8 cellular contexts compared by ENCODE assay signal in the genomic region with DNA sequence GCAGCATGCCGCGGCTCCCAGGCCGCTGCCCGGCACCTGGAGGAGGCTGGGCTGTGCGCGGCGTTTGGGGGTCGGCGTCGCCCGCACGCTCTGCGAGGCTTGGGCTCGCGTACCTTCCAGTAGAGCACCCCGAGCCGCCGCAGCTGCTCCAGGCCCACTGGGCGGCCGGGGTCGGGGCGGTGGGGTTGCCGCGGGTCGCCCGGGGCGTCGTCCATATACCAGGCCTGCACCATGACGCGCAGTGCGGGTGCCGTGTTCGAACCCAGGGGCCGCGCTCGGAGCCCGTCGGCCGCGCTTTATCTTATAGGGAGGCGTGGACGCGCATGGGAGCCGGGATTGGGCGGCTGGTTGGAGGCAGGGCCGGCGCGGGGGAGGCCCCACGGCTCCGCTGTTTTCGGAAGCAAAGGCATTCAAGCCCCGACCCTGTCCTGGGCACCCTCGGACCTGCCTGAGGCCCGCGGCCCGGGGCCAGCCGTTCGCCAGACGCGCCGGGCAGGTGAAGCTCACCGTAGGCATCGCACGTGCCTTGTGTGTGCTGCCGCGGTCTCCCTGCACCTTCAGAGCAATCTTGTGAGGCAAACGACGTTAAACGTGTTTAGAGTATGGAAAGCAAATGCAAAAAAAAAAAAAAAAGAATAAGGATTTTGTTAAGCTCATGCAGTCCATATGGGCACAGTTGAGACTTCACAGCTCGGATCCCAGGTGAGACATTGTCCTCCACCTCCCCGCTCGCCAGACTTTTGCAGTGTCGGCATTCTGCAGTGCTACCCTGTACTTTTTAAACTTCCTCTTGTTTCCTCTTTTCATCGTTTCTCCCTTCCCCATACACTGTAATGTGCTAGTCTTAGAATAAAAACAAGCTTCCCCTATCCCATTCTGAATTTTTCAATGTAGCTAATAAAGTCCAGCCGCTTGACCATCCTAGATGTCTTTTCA. TPM values are rescaled to one million over a fixed set of nuclear protein-coding genes. Genes with fewer than 3 reads are reported as not detected.
DNase-seq lines count a peak whose midpoint lies in the region; ATAC-seq and TF ChIP-seq lines count a peak whose summit lies in the region.

TSS of gene ADI1 (minus strand) at position 277 of the 936 bp plus-strand sequence. CDS start at position 233, 44 bp downstream.

- peaks cover 4 to 28% of the 10 kb centered on the region in 2 experiments; a peak in 3 of 4 replicates for H3K4me1 ChIP-seq in HCT116 (ENCODE audit: control insufficient read depth in 1 of 2, insufficient read depth in 2 of 2, low read length in 2 of 2)
- peaks cover 10% of the 10 kb centered on the region for H3K4me1 ChIP-seq in MM.1S (ENCODE audit: low read length)
- peaks cover 5 to 63% (median 51%) of the 10 kb centered on the region in 9 donors for H3K4me1 ChIP-seq in heart right ventricle

- no TSS peak for BruUV-seq in HCT116 (replicated peaks; lab: Mats Ljungman, UMichigan)

- no peak for TF ChIP-seq RAD21 in HCT116 (IDR thresholded peaks at IDR 0.05; ENCODE audit: low read depth)

- H3K9me3 ChIP-seq in HCT116 (ENCODE audit: control insufficient read depth in 1 of 2, insufficient read depth in 1 of 2, low read depth in 1 of 2, low read length in 2 of 2) (0 out of 4 replicates have a peak, but pooled peaks cover 0 to 3% of the 10 kb centered on the region in 2 experiments), MM.1S (replicated peaks; ENCODE audit: insufficient read depth, low read length) (no peaks in the 10 kb centered on the region), heart right ventricle (peaks cover 0 to 5% (median 0%) of the 10 kb centered on the region in 11 donors)

- H3K4me3 ChIP-seq in GM12864 (ENCODE audit: low read depth, low read length) (peak within 1 kb of the TSS; percentile 76), HCT116 (replicated peaks in 1 of 2; ENCODE audit: low read depth in 1 of 2, low read length in 2 of 2) (peak within 1 kb of the TSS; percentile 63 to 68), MM.1S (ENCODE audit: low read length) (peak within 1 kb of the TSS; percentile 75), heart right ventricle (peak within 1 kb of the TSS; percentile 64 to 99 (median 86))

- 1 to 4% (median 2%) methylated on average over 71 to 75 of the region's 75 CpGs for WGBS in adipose tissue, 3 donors
- WGBS in heart right ventricle, 2 donors, result 3 to 6% methylated on average over 75 of the region's 75 CpGs

- H3F3A ChIP-seq in MM.1S (ENCODE audit: insufficient read depth, low read length), result no peaks in the 10 kb centered on the region

- DNase-seq in GM12864 (ENCODE audit: low read depth), result peak; percentile 39
- peak; percentile 57 for DNase-seq in HCT116 (ENCODE audit: low read depth, low spot score)
- peak; percentile 86 for DNase-seq in MM.1S
- DNase-seq in SW 1271 (lab: John Stamatoyannopoulos, UW), result peak; percentile 62 to 83
- peak; percentile 83 to 89 for DNase-seq in heart right ventricle
- peak; percentile 59 for DNase-seq in progenitor cell of endocrine pancreas (ENCODE audit: low spot score, unreplicated experiment)
- peak; percentile 86 for DNase-seq in ureter (ENCODE audit: low spot score)

- no peak for TF ChIP-seq CTCF in GM12864 (IDR thresholded peaks at IDR 0.05; ENCODE audit: low read depth, low read length, missing control alignments)
- TF ChIP-seq CTCF in HCT116 (IDR thresholded peaks at IDR 0.05 in 2 of 3, conservative IDR thresholded peaks at IDR 0.05 in 1 of 3; ENCODE audit: borderline replicate concordance in 1 of 3, insufficient read depth in 1 of 3, low read depth in 2 of 3, low read length in 2 of 3), result no peak
- no peak for TF ChIP-seq CTCF in MM.1S (IDR thresholded peaks at IDR 0.05; ENCODE audit: low read length)
- TF ChIP-seq CTCF in heart right ventricle (IDR thresholded peaks at IDR 0.05), result peak in 1 of 9 donors; percentile 6
- TF ChIP-seq CTCF in progenitor cell of endocrine pancreas (IDR thresholded peaks at IDR 0.05; ENCODE audit: unreplicated experiment), result no peak

- peak within 1 kb of the TSS; percentile 95 for H3K27ac Mint-ChIP-seq in progenitor cell of endocrine pancreas

- ATAC-seq in HCT116, result peak; percentile 83
- peak; percentile 61 to 87 (median 76) for ATAC-seq in heart right ventricle

- peak within 1 kb of the TSS; percentile 65 for H3K27ac ChIP-seq in HCT116 (ENCODE audit: low read depth, low read length)
- H3K27ac ChIP-seq in MM.1S (ENCODE audit: low read length), result peak within 1 kb of the TSS; percentile 91
- H3K27ac ChIP-seq in adipose tissue (ENCODE audit: low read depth, low read length), result peak within 1 kb of the TSS; percentile 44
- peak within 1 kb of the TSS; percentile 96 to 100 (median 98) for H3K27ac ChIP-seq in heart right ventricle

- no peaks in the 10 kb centered on the region for H3K36me3 ChIP-seq in HCT116 (ENCODE audit: control insufficient read depth in 1 of 2, insufficient read depth in 2 of 2, low read length in 2 of 2)
- H3K36me3 ChIP-seq in MM.1S (replicated peaks; ENCODE audit: insufficient read depth, low read length), result no peaks in the 10 kb centered on the region
- peaks cover 0 to 18% (median 0%) of the 10 kb centered on the region in 9 donors for H3K36me3 ChIP-seq in heart right ventricle

- no peaks in the 10 kb centered on the region for H3K9me2 ChIP-seq in HCT116 (ENCODE audit: insufficient read depth)
- H3K9me2 ChIP-seq in MM.1S (replicated peaks; ENCODE audit: insufficient read depth, low read length), result no peaks in the 10 kb centered on the region

- H4K20me1 ChIP-seq in HCT116 (ENCODE audit: insufficient read depth) (no peaks in the 10 kb centered on the region), MM.1S (ENCODE audit: insufficient read depth, low read length) (no peaks in the 10 kb centered on the region)

- no peaks in the 10 kb centered on the region for H3K27me3 ChIP-seq in HCT116 (ENCODE audit: insufficient read depth, low read length)
- no peaks in the 10 kb centered on the region for H3K27me3 ChIP-seq in MM.1S (replicated peaks; ENCODE audit: insufficient read depth, low read length)
- H3K27me3 ChIP-seq in heart right ventricle, result no peaks in the 10 kb centered on the region

- H3K9me3 Mint-ChIP-seq in progenitor cell of endocrine pancreas (ENCODE audit: low read depth), result peaks cover 7% of the 10 kb centered on the region

- intact Hi-C loops in HCT116 (cut with micrococcal nuclease), result no loop called here
- intact Hi-C loops in heart right ventricle (cut with DNase I), result loop anchor here in 3 of 10 donors (2.0 to 5.0 kb wide), 2 partner anchors 37 to 47 kb away; no protein-coding TSS in a partner anchor

- H3K9ac ChIP-seq in HCT116 (ENCODE audit: low read length) (peak within 1 kb of the TSS; percentile 84), MM.1S (ENCODE audit: low read length) (peak within 1 kb of the TSS; percentile 95)

- RAD21 ChIA-PET in HCT116 (lab: Charles Lee; ENCODE audit: low non-redundant PET in 1 of 2, low total read pairs in 2 of 2, uncharacterized antibody in 2 of 2, unreplicated experiment in 2 of 2), result no interaction called here

- peak; percentile 90 for TF ChIP-seq POLR2A in HCT116 (IDR thresholded peaks at IDR 0.05; ENCODE audit: borderline replicate concordance, extremely low read depth, insufficient read depth, insufficient read length)

- peak within 1 kb of the TSS; percentile 86 for H3K4me3 Mint-ChIP-seq in progenitor cell of endocrine pancreas (ENCODE audit: low read depth)

- POLR2A ChIA-PET in HCT116 (lab: Charles Lee), result interaction anchor here (1.0 kb wide), 1 partner anchor 142 kb away, joined by 4 read pairs; the partner anchor contains the start of gene EIPR1

- H2AFZ ChIP-seq in HCT116 (ENCODE audit: low read depth, low read length, poor library complexity, severe bottlenecking) (peak within 1 kb of the TSS; percentile 51), MM.1S (ENCODE audit: low read length) (peak within 1 kb of the TSS; percentile 87)

- H3K27me3 Mint-ChIP-seq in progenitor cell of endocrine pancreas, result no peaks in the 10 kb centered on the region

- peaks cover 21% of the 10 kb centered on the region for H3K36me3 Mint-ChIP-seq in progenitor cell of endocrine pancreas (ENCODE audit: insufficient read depth)

- CTCF ChIA-PET in HCT116 (lab: Charles Lee), result no interaction called here

- H3K79me2 ChIP-seq in HCT116 (ENCODE audit: insufficient read depth, low read length), result peaks cover 11% of the 10 kb centered on the region
- H3K79me2 ChIP-seq in MM.1S (ENCODE audit: low read length), result peaks cover 28% of the 10 kb centered on the region

- peak within 1 kb of the TSS; percentile 79 for H3K4me2 ChIP-seq in HCT116 (ENCODE audit: low read length)
- H3K4me2 ChIP-seq in MM.1S (ENCODE audit: low read depth, low read length), result peak within 1 kb of the TSS; percentile 93

- H3K4me1 Mint-ChIP-seq in progenitor cell of endocrine pancreas (ENCODE audit: low read depth), result peaks cover 42% of the 10 kb centered on the region

TF ChIP-seq in HCT116, 20 proteins besides CTCF, POLR2A, EP300 and RAD21 (continues in another document):
- no peak for TF ChIP-seq SIN3A (IDR thresholded peaks at IDR 0.05; ENCODE audit: low read depth)
- peak; percentile 1 for TF ChIP-seq YY1 (IDR thresholded peaks at IDR 0.05; ENCODE audit: extremely low read depth, insufficient replicate concordance, low read depth, low read length)
- no peak; the same call in 1 of the 2 replicates for TF ChIP-seq EGR1 (IDR thresholded peaks at IDR 0.05; ENCODE audit: low read depth)
- TF ChIP-seq, protein P1, sequence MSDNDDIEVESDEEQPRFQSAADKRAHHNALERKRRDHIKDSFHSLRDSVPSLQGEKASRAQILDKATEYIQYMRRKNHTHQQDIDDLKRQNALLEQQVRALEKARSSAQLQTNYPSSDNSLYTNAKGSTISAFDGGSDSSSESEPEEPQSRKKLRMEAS (IDR thresholded peaks at IDR 0.05), result peak; percentile 91
- no peak for TF ChIP-seq ZNF274 (IDR thresholded peaks at IDR 0.05; ENCODE audit: low read depth, low read length)
- no peak for TF ChIP-seq CEBPB (IDR thresholded peaks at IDR 0.05; ENCODE audit: low read depth)
- TF ChIP-seq, protein P2, sequence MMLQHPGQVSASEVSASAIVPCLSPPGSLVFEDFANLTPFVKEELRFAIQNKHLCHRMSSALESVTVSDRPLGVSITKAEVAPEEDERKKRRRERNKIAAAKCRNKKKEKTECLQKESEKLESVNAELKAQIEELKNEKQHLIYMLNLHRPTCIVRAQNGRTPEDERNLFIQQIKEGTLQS (IDR thresholded peaks at IDR 0.05), result no peak

RNA-seq across cellular contexts. Expression of gene ADI1, which starts in this region (rescaled TPM):
- 27.0 TPM for total RNA-seq in HCT116 (2021; ENCODE audit: unreplicated experiment)
- polyA plus RNA-seq in HCT116 (2012), result 14.9 and 20.5 TPM in 2 replicates
- polyA plus RNA-seq in adipose tissue, result 100 to 1,000 TPM in 1 of 3 donors, 10 to 100 TPM in 2; 31.1 to 109 (median 61.1) TPM
- total RNA-seq in heart right ventricle, result 100 to 1,000 TPM; 100 to 204 (median 175) TPM
- polyA plus RNA-seq in heart right ventricle, result 100 to 1,000 TPM in 1 of 2 donors, 10 to 100 TPM in 1; 49.2 to 126 TPM
- total RNA-seq in progenitor cell of endocrine pancreas, result 41.8 and 46.6 TPM in 2 replicates
- 42.0 TPM for total RNA-seq in ureter

Comparison
In these comparisons a context has a peak if more than half of its experiments do, and no peak if none do; other contexts are left out.
1. Peak in every context shown above with its lines: DNase-seq, ATAC-seq, H3K4me3 ChIP-seq and H3K27ac ChIP-seq.
2. H3K27ac ChIP-seq: peak in every context shown above with its lines; median percentile 98 in heart right ventricle; 91 in MM.1S; 65 in HCT116; 44 in adipose tissue.